Comparison of ENCODE assay signal across 12 cellular contexts in the genomic region with DNA sequence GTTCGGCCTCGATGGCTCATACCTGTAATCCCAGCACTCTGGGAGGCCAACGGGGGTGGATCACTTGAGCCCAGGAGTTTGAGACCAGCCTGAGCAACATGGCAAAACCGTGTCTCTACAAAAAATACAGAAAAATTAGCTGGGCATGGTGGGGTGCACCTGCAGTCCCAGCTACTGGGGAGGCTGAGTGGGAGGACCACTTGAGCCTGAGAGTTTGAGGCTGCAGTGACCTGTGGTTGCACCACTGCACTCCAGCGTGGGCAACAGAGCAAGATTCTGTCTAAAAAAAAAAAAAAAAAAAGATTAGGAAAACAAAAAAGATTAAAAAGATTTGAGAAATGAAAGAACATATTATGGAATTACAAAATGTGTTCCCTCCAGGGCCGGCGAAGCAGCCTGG. TPM values are rescaled to one million over a fixed set of nuclear protein-coding genes. Genes with fewer than 3 reads are reported as not detected.
DNase-seq lines count a peak whose midpoint lies in the region; ATAC-seq and TF ChIP-seq lines count a peak whose summit lies in the region.
"Had no signal": no experiment of that assay in that cellular context is flagged by ENCODE, and none has a peak within 500 bp of the region (broad histone marks: within the 10 kb centered on the region; RNA-seq: fewer than 3 reads in every experiment).

No MANE protein-coding gene starts in this region.

- no peak overlapping the region for H3K18ac ChIP-seq in mesenchymal stem cell (ENCODE audit: low read depth in 1 of 2, low read length in 2 of 2)

- peak overlapping the region; percentile 56 to 95 (median 69) for H3K4me2 ChIP-seq in BLaER1 treated with 17β-estradiol and CSF1 and Interleukin-3, amounts not matched to agents 10 nM and 100 nM
- peak overlapping the region; percentile 33 for H3K4me2 ChIP-seq in Loucy (ENCODE audit: low read depth, low read length, poor library complexity, severe bottlenecking)
- no peak overlapping the region for H3K4me2 ChIP-seq in mesenchymal stem cell (ENCODE audit: low read length, poor library complexity, severe bottlenecking)

- no peak overlapping the region for H4K8ac ChIP-seq in mesenchymal stem cell (ENCODE audit: low read length)

- no peaks in the 10 kb centered on the region for H3K79me2 ChIP-seq in Loucy (ENCODE audit: insufficient read depth, low read length)

- peak overlapping the region in 10 of 11 experiments; percentile 56 to 99 (median 94); a peak in 15 of 22 replicates for H3K27ac ChIP-seq in BLaER1 treated with 17β-estradiol and CSF1 and Interleukin-3, amounts not matched to agents 10 nM and 100 nM
- H3K27ac ChIP-seq in effector memory CD4-positive, alpha-beta T cell (ENCODE audit: insufficient read depth, low read length, poor library complexity, severe bottlenecking), result no peak overlapping the region
- H3K27ac ChIP-seq in mesenchymal stem cell (ENCODE audit: low read length, poor library complexity, severe bottlenecking), result no peak overlapping the region

- peak overlapping the region; percentile 20 for H3K27ac Mint-ChIP-seq in activated CD4-positive, alpha-beta T cell treated with anti-CD3 and anti-CD28 coated beads, Interleukin-2, amount 10 ng/mL, durations not matched to agents 7 days and 5 days

- TF ChIP-seq CTCF in Loucy (conservative IDR thresholded peaks at IDR 0.05; ENCODE audit: low read length), result no peak

- peaks cover 9 to 28% (median 14%) of the 10 kb centered on the region in 11 experiments; a peak in 18 of 22 replicates for H3K9me3 ChIP-seq in BLaER1 treated with 17β-estradiol and CSF1 and Interleukin-3, amounts not matched to agents 10 nM and 100 nM (replicated peaks in 1 of 11)
- H3K9me3 ChIP-seq in Loucy (ENCODE audit: insufficient read depth, low read depth, low read length) (peaks cover 10% of the 10 kb centered on the region; the same call in 1 of the 2 replicates), mesenchymal stem cell (ENCODE audit: control insufficient read depth, low read length) (peaks cover 12% of the 10 kb centered on the region)
- no peaks in the 10 kb centered on the region for H3K9me3 ChIP-seq in effector memory CD4-positive, alpha-beta T cell (ENCODE audit: control insufficient read depth, low read length)

- H2AFZ ChIP-seq in Loucy (ENCODE audit: low read length) (no peak overlapping the region), mesenchymal stem cell (ENCODE audit: low read depth, low read length) (no peak overlapping the region)

- 89% methylated on average over 7 of the region's 7 CpGs for WGBS in mesenchymal stem cell

- H3K4me1 Mint-ChIP-seq in activated CD4-positive, alpha-beta T cell treated with anti-CD3 and anti-CD28 coated beads, Interleukin-2, amount 10 ng/mL, durations not matched to agents 7 days and 5 days, result peaks cover 66% of the 10 kb centered on the region

- no peak overlapping the region for H2AK5ac ChIP-seq in mesenchymal stem cell (ENCODE audit: low read length, severe bottlenecking)

- no peak overlapping the region for H2BK120ac ChIP-seq in mesenchymal stem cell (ENCODE audit: low read depth, low read length)

- DNase-seq in activated CD4-positive, alpha-beta T cell treated with anti-CD3 and anti-CD28 coated beads, Interleukin-2, amount 10 ng/mL, durations not matched to agents 7 days and 5 days, result no peak
- no peak for DNase-seq in activated CD4-positive, alpha-beta T cell treated with anti-CD3 and anti-CD28 coated beads for 48 hours
- no peak for DNase-seq in effector memory CD4-positive, alpha-beta T cell
- DNase-seq in kidney glomerular epithelial cell (lab: John Stamatoyannopoulos, UW) (no peak), mesenchymal stem cell (no peak)
- DNase-seq: NCI-H1048, NCI-H2081 treated with DMSO at 0.1 percent for 48 hours, NCI-H524, SHP77 had no signal

- no peaks in the 10 kb centered on the region for H3K27me3 ChIP-seq in BLaER1 treated with 17β-estradiol and CSF1 and Interleukin-3, amounts not matched to agents 10 nM and 100 nM
- H3K27me3 ChIP-seq in Loucy (ENCODE audit: insufficient read depth, low read length, poor library complexity, severe bottlenecking) (no peaks in the 10 kb centered on the region), mesenchymal stem cell (ENCODE audit: control insufficient read depth in 1 of 2, insufficient read depth in 1 of 2, low read length in 2 of 2) (peaks cover 0 to 10% of the 10 kb centered on the region in 2 experiments)
- no peaks in the 10 kb centered on the region for H3K27me3 ChIP-seq in effector memory CD4-positive, alpha-beta T cell (replicated peaks; ENCODE audit: control insufficient read depth, insufficient read depth, low read length, poor library complexity, severe bottlenecking)

- no peaks in the 10 kb centered on the region; a peak in 1 of 22 replicates for H3K36me3 ChIP-seq in BLaER1 treated with 17β-estradiol and CSF1 and Interleukin-3, amounts not matched to agents 10 nM and 100 nM
- H3K36me3 ChIP-seq in Loucy (ENCODE audit: insufficient read depth, low read length) (no peaks in the 10 kb centered on the region), mesenchymal stem cell (ENCODE audit: control insufficient read depth in 1 of 2, insufficient read depth in 2 of 2, low read depth in 1 of 2, low read length in 2 of 2) (no peaks in the 10 kb centered on the region)
- no peaks in the 10 kb centered on the region for H3K36me3 ChIP-seq in effector memory CD4-positive, alpha-beta T cell (ENCODE audit: control insufficient read depth, insufficient read depth, low read length)

- H3K14ac ChIP-seq in mesenchymal stem cell (ENCODE audit: low read length in 2 of 2), result no peak overlapping the region

- no peaks in the 10 kb centered on the region for H4K20me1 ChIP-seq in BLaER1 treated with 17β-estradiol and CSF1 and Interleukin-3, amounts not matched to agents 10 nM and 100 nM
- no peaks in the 10 kb centered on the region for H4K20me1 ChIP-seq in Loucy (ENCODE audit: insufficient read depth, low read length, poor library complexity, severe bottlenecking)

- H4K91ac ChIP-seq in mesenchymal stem cell (ENCODE audit: low read length), result no peak overlapping the region

- peak overlapping the region in 6 of 11 experiments; percentile 7 to 59 (median 47); a peak in 5 of 22 replicates for H3K9ac ChIP-seq in BLaER1 treated with 17β-estradiol and CSF1 and Interleukin-3, amounts not matched to agents 10 nM and 100 nM
- no peak overlapping the region for H3K9ac ChIP-seq in Loucy (ENCODE audit: low read depth, low read length, poor library complexity, severe bottlenecking)
- no peak overlapping the region for H3K9ac ChIP-seq in mesenchymal stem cell (ENCODE audit: low read length)

- CTCF ChIA-PET in activated CD4-positive, alpha-beta T cell treated with anti-CD3 and anti-CD28 coated beads, Interleukin-2, amount 10 ng/mL, durations not matched to agents 7 days and 5 days (lab: Charles Lee), result interaction anchor here (1.0 to 1.3 kb wide), 2 partner anchors 20 to 150 kb away, joined by 3 to 4 read pairs; no protein-coding TSS in a partner anchor

- H2BK15ac ChIP-seq in mesenchymal stem cell (ENCODE audit: low read depth, poor library complexity, severe bottlenecking), result no peak overlapping the region

- H3K4me3 Mint-ChIP-seq in activated CD4-positive, alpha-beta T cell treated with anti-CD3 and anti-CD28 coated beads, Interleukin-2, amount 10 ng/mL, durations not matched to agents 7 days and 5 days, result no peak overlapping the region

- peaks cover 22% of the 10 kb centered on the region for H3K9me3 Mint-ChIP-seq in activated CD4-positive, alpha-beta T cell treated with anti-CD3 and anti-CD28 coated beads, Interleukin-2, amount 10 ng/mL, durations not matched to agents 7 days and 5 days

- H3F3A ChIP-seq in Loucy (ENCODE audit: low read depth), result no peaks in the 10 kb centered on the region

- no peak overlapping the region for H3K4ac ChIP-seq in mesenchymal stem cell (ENCODE audit: low read depth in 1 of 2, low read length in 2 of 2)

- POLR2A ChIA-PET in activated CD4-positive, alpha-beta T cell treated with anti-CD3 and anti-CD28 coated beads, Interleukin-2, amount 10 ng/mL, durations not matched to agents 7 days and 5 days (lab: Charles Lee), result no interaction called here

- H3K4me3 ChIP-seq in BLaER1 treated with 17β-estradiol and CSF1 and Interleukin-3, amounts not matched to agents 10 nM and 100 nM, result no peak overlapping the region
- H3K4me3 ChIP-seq in Loucy (ENCODE audit: low read length, poor library complexity, severe bottlenecking), result no peak overlapping the region
- peak overlapping the region; percentile 16 for H3K4me3 ChIP-seq in effector memory CD4-positive, alpha-beta T cell (ENCODE audit: insufficient read depth, low read depth, low read length, poor library complexity, severe bottlenecking)
- H3K4me3 ChIP-seq in mesenchymal stem cell (ENCODE audit: insufficient read depth in 1 of 2, low read depth in 1 of 2, low read length in 2 of 2), result no peak overlapping the region

- no peak overlapping the region for H2BK5ac ChIP-seq in mesenchymal stem cell (ENCODE audit: low read depth, low read length, poor library complexity, severe bottlenecking)

- no peaks in the 10 kb centered on the region for H3K27me3 Mint-ChIP-seq in activated CD4-positive, alpha-beta T cell treated with anti-CD3 and anti-CD28 coated beads, Interleukin-2, amount 10 ng/mL, durations not matched to agents 7 days and 5 days

- no peaks in the 10 kb centered on the region for H3K9me2 ChIP-seq in Loucy (replicated peaks; ENCODE audit: low read depth, low read length)

- peaks cover 55 to 78% (median 74%) of the 10 kb centered on the region in 10 experiments for H3K4me1 ChIP-seq in BLaER1 treated with 17β-estradiol and CSF1 and Interleukin-3, amounts not matched to agents 10 nM and 100 nM
- H3K4me1 ChIP-seq in Loucy (ENCODE audit: insufficient read depth, low read length, poor library complexity, severe bottlenecking) (peaks cover 36% of the 10 kb centered on the region), mesenchymal stem cell (ENCODE audit: control insufficient read depth, insufficient read depth, low read depth, low read length) (peaks cover 3% of the 10 kb centered on the region)
- H3K4me1 ChIP-seq in effector memory CD4-positive, alpha-beta T cell (ENCODE audit: control insufficient read depth, insufficient read depth, low read length, poor library complexity, severe bottlenecking), result peaks cover 35% of the 10 kb centered on the region

- no peak for ATAC-seq in GM21360 (IDR thresholded peaks at IDR 0.05; ENCODE audit: unreplicated experiment)

- peaks cover 40% of the 10 kb centered on the region for H3K36me3 Mint-ChIP-seq in activated CD4-positive, alpha-beta T cell treated with anti-CD3 and anti-CD28 coated beads, Interleukin-2, amount 10 ng/mL, durations not matched to agents 7 days and 5 days (ENCODE audit: low read depth)

- H2BK12ac ChIP-seq in mesenchymal stem cell (ENCODE audit: low read length in 2 of 2), result no peak overlapping the region

- no peak overlapping the region for H3K23ac ChIP-seq in mesenchymal stem cell (ENCODE audit: low read length in 2 of 2)

- no peaks in the 10 kb centered on the region for H3K79me1 ChIP-seq in mesenchymal stem cell (replicated peaks; ENCODE audit: low read length, poor library complexity, severe bottlenecking)

RNA-seq across cellular contexts. Expression of a gene that starts 18.4 kb away (rescaled TPM):
- total RNA-seq in activated CD4-positive, alpha-beta T cell treated with anti-CD3 and anti-CD28 coated beads, Interleukin-2, amount 10 ng/mL, durations not matched to agents 7 days and 5 days, result 10 to 100 TPM; 55.5 to 64.4 TPM
- 16.9 TPM for polyA plus RNA-seq in mesenchymal stem cell (2013, experiment 1 of 2)
- polyA plus RNA-seq in mesenchymal stem cell (2013, experiment 2 of 2), result 17.9 TPM

RNA-seq across cellular contexts. Expression of a gene that starts 54.9 kb away (rescaled TPM):
- total RNA-seq in activated CD4-positive, alpha-beta T cell treated with anti-CD3 and anti-CD28 coated beads, Interleukin-2, amount 10 ng/mL, durations not matched to agents 7 days and 5 days, result 10 to 100 TPM; 41.0 to 42.9 TPM
- 30.1 TPM for polyA plus RNA-seq in mesenchymal stem cell (2013, experiment 1 of 2)
- polyA plus RNA-seq in mesenchymal stem cell (2013, experiment 2 of 2), result 31.4 TPM

Comparison
In these comparisons a context has a peak if more than half of its experiments do, and no peak if none do; other contexts are left out.
1. H3K27ac ChIP-seq: peak in BLaER1 treated with 17β-estradiol and CSF1 and Interleukin-3, amounts not matched to agents 10 nM and 100 nM (10 of 11); none in effector memory CD4-positive, alpha-beta T cell (single experiment) and mesenchymal stem cell (single experiment).
2. H3K9ac ChIP-seq: peak in BLaER1 treated with 17β-estradiol and CSF1 and Interleukin-3, amounts not matched to agents 10 nM and 100 nM (6 of 11); none in Loucy (single experiment) and mesenchymal stem cell (single experiment).